In genomic region chr3:128492353-128493220, GRCh38 we compare ENCODE assay signal across 1 cellular context.
A peak's percentile ranks its signal among the peaks of the same experiment; 100 is the strongest.
TF ChIP-seq lines count a peak whose summit lies in the region.

TSS of gene GATA2 (minus strand) at chr3:128493201. CDS start at chr3:128487031, 6,170 bp downstream.

TF ChIP-seq in K562, 482 proteins besides CTCF, POLR2A, EP300 and RAD21 (continued from another document):
- TF ChIP-seq ZBTB33 (CRISPR knock-in tag; IDR thresholded peaks at IDR 0.05) = peak; percentile 80
- peak; percentile 48; the same call in 1 of the 2 replicates for TF ChIP-seq ETS1 (conservative IDR thresholded peaks at IDR 0.05; ENCODE audit: control insufficient read depth, low read depth, low read length)
- peak; percentile 25; the same call in 1 of the 2 replicates for TF ChIP-seq MBD2 (IDR thresholded peaks at IDR 0.05; ENCODE audit: borderline replicate concordance, low read depth)
- peak; percentile 36; the same call in 1 of the 2 replicates for TF ChIP-seq PHF8 (IDR thresholded peaks at IDR 0.05; ENCODE audit: borderline replicate concordance, low read length)
- no peak for TF ChIP-seq E2F3 (CRISPR knock-in tag; IDR thresholded peaks at IDR 0.05)
- TF ChIP-seq DPF2 (IDR thresholded peaks at IDR 0.05) = no peak
- peak; percentile 69 for TF ChIP-seq POLR2G (IDR thresholded peaks at IDR 0.05; ENCODE audit: low read depth, low read length)
- TF ChIP-seq E2F6 (IDR thresholded peaks at IDR 0.05; ENCODE audit: borderline replicate concordance in 1 of 2, extremely low read depth in 1 of 2, insufficient read depth in 1 of 2, insufficient read length in 1 of 2, low read depth in 1 of 2, low read length in 1 of 2, poor library complexity in 1 of 2, severe bottlenecking in 1 of 2) = peak in 1 of 2 experiments; percentile 42
- TF ChIP-seq SIN3A (IDR thresholded peaks at IDR 0.05; ENCODE audit: borderline replicate concordance in 2 of 2, control insufficient read depth in 1 of 2, low read depth in 2 of 2, low read length in 2 of 2) = peak; percentile 8 to 52; a peak in 1 of 4 replicates
- no peak for TF ChIP-seq ZKSCAN3 (CRISPR knock-in tag; IDR thresholded peaks at IDR 0.05)
- TF ChIP-seq PML (IDR thresholded peaks at IDR 0.05; ENCODE audit: low read length) = 0 out of 2 replicates have a peak, but pooled peaks have one; percentile 28
- no peak for TF ChIP-seq ATF4 (CRISPR knock-in tag; IDR thresholded peaks at IDR 0.05)
- no peak for TF ChIP-seq GTF2A2 (tag; IDR thresholded peaks at IDR 0.05)
- TF ChIP-seq HMGN3 (IDR thresholded peaks at IDR 0.05; ENCODE audit: borderline replicate concordance, extremely low read depth, insufficient read length, low read depth, low read length) = peak; percentile 44
- peak; percentile 49; the same call in 1 of the 2 replicates for TF ChIP-seq ZBED1 (IDR thresholded peaks at IDR 0.05)
- TF ChIP-seq RBBP5 (IDR thresholded peaks at IDR 0.05; ENCODE audit: borderline replicate concordance, insufficient read depth, low read length, poor library complexity, severe bottlenecking) = no peak
- peak; percentile 85 for TF ChIP-seq RBFOX2 (IDR thresholded peaks at IDR 0.05; ENCODE audit: low read depth, low read length)
- TF ChIP-seq KDM5B (IDR thresholded peaks at IDR 0.05; ENCODE audit: insufficient replicate concordance, low read depth, low read length) = peak; percentile 86
- TF ChIP-seq TBP (optimal IDR thresholded peaks at IDR 0.05; ENCODE audit: low read depth, low read length) = peak; percentile 60
- TF ChIP-seq ERF (CRISPR knock-in tag; IDR thresholded peaks at IDR 0.05) = 0 out of 2 replicates have a peak, but pooled peaks have one; percentile 22
- peak; percentile 18 for TF ChIP-seq CXXC5 (CRISPR knock-in tag; IDR thresholded peaks at IDR 0.05)
TF ChIP-seq in K562: peak in this region for 20.
